ENCODE assay signal across 1 cellular context in the genomic region with DNA sequence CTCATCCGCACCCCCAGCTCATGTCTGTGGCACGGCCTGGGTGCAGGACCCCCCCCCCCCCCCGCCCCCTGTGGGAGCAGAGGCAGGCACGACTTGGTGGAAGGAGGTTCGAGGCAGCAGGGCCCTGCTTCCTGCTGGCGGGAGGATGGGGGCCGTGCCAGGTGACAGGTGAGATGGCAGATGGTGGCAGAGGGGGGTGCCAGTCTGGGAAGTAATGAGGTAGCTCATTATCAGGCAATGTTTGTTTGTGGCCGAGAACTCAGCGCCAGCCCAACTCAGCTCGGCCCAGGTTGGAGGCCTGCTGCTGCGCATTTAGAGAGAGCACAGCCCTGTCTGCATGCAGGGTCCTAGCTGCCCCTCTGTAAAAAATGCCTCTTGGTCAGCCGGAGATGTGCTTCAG.
TF ChIP-seq lines count a peak whose summit lies in the region.

No MANE protein-coding gene starts in this region.

TF ChIP-seq in HepG2, 621 proteins besides CTCF, POLR2A, EP300 and RAD21 (continued from another document):
- 0 out of 2 replicates have a peak, but pooled peaks have one; percentile 6 for TF ChIP-seq HIC2 (CRISPR knock-in tag; IDR thresholded peaks at IDR 0.05; ENCODE audit: low read depth)
TF ChIP-seq in HepG2: peak in this region for 1.
